ENCODE assay signal across 1 cellular context in genomic region chr2:237096911-237097310, GRCh38.
TF ChIP-seq lines count a peak whose summit lies in the region.

No MANE protein-coding gene starts in this region.

TF ChIP-seq in IMR-90, 13 proteins besides CTCF, POLR2A, EP300 and RAD21 (continued from another document):
- TF ChIP-seq CEBPB (IDR thresholded peaks at IDR 0.05; ENCODE audit: low read depth, low read length) = no peak
- no peak for TF ChIP-seq RFX5 (IDR thresholded peaks at IDR 0.05; ENCODE audit: low read depth, low read length)
